1 cellular context compared by ENCODE assay signal in the genomic region with DNA sequence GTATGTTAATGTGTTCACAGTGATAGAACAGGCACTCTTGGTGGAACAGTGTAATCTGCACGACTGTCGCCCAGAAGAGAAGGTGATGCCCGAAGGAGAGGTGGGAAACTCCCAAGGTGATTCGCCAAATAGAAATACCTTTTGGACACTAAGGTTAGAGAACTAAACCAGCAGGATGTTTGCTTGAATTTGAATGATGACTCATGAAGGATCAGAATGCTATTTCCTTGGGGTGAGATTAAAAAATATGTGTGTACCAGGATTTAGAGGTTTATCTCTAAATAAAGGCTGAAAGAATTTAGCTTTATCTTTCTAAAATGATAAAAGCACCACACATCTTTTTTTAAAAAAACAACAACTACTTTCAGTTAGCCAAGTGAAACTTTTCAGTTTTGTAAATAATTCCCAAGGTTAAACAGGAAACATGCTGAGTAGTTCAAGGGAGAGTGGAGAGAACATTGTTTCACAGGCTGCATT.
TF ChIP-seq lines count a peak whose summit lies in the region.

No MANE protein-coding gene starts in this region.

TF ChIP-seq in GM23338, 12 proteins besides CTCF, POLR2A, EP300 and RAD21 (continued from another document):
- TF ChIP-seq, protein P1, sequence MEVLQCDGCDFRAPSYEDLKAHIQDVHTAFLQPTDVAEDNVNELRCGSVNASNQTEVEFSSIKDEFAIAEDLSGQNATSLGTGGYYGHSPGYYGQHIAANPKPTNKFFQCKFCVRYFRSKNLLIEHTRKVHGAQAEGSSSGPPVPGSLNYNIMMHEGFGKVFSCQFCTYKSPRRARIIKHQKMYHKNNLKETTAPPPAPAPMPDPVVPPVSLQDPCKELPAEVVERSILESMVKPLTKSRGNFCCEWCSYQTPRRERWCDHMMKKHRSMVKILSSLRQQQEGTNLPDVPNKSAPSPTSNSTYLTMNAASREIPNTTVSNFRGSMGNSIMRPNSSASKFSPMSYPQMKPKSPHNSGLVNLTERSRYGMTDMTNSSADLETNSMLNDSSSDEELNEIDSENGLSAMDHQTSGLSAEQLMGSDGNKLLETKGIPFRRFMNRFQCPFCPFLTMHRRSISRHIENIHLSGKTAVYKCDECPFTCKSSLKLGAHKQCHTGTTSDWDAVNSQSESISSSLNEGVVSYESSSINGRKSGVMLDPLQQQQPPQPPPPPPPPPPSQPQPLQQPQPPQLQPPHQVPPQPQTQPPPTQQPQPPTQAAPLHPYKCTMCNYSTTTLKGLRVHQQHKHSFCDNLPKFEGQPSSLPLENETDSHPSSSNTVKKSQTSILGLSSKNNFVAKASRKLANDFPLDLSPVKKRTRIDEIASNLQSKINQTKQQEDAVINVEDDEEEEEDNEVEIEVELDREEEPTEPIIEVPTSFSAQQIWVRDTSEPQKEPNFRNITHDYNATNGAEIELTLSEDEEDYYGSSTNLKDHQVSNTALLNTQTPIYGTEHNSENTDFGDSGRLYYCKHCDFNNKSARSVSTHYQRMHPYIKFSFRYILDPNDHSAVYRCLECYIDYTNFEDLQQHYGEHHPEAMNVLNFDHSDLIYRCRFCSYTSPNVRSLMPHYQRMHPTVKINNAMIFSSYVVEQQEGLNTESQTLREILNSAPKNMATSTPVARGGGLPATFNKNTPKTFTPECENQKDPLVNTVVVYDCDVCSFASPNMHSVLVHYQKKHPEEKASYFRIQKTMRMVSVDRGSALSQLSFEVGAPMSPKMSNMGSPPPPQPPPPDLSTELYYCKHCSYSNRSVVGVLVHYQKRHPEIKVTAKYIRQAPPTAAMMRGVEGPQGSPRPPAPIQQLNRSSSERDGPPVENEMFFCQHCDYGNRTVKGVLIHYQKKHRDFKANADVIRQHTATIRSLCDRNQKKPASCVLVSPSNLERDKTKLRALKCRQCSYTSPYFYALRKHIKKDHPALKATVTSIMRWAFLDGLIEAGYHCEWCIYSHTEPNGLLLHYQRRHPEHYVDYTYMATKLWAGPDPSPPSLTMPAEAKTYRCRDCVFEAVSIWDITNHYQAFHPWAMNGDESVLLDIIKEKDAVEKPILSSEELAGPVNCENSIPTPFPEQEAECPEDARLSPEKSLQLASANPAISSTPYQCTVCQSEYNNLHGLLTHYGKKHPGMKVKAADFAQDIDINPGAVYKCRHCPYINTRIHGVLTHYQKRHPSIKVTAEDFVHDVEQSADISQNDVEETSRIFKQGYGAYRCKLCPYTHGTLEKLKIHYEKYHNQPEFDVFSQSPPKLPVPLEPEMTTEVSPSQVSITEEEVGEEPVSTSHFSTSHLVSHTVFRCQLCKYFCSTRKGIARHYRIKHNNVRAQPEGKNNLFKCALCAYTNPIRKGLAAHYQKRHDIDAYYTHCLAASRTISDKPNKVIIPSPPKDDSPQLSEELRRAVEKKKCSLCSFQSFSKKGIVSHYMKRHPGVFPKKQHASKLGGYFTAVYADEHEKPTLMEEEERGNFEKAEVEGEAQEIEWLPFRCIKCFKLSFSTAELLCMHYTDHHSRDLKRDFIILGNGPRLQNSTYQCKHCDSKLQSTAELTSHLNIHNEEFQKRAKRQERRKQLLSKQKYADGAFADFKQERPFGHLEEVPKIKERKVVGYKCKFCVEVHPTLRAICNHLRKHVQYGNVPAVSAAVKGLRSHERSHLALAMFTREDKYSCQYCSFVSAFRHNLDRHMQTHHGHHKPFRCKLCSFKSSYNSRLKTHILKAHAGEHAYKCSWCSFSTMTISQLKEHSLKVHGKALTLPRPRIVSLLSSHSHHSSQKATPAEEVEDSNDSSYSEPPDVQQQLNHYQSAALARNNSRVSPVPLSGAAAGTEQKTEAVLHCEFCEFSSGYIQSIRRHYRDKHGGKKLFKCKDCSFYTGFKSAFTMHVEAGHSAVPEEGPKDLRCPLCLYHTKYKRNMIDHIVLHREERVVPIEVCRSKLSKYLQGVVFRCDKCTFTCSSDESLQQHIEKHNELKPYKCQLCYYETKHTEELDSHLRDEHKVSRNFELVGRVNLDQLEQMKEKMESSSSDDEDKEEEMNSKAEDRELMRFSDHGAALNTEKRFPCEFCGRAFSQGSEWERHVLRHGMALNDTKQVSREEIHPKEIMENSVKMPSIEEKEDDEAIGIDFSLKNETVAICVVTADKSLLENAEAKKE (CRISPR knock-in tag; IDR thresholded peaks at IDR 0.05): no peak
- TF ChIP-seq, protein P2, sequence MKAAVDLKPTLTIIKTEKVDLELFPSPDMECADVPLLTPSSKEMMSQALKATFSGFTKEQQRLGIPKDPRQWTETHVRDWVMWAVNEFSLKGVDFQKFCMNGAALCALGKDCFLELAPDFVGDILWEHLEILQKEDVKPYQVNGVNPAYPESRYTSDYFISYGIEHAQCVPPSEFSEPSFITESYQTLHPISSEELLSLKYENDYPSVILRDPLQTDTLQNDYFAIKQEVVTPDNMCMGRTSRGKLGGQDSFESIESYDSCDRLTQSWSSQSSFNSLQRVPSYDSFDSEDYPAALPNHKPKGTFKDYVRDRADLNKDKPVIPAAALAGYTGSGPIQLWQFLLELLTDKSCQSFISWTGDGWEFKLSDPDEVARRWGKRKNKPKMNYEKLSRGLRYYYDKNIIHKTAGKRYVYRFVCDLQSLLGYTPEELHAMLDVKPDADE (IDR thresholded peaks at IDR 0.05): no peak
- TF ChIP-seq CREB1 (CRISPR knock-in tag; IDR thresholded peaks at IDR 0.05; ENCODE audit: low read depth) (no peak), EZH2phosphoT487 (IDR thresholded peaks at IDR 0.05; ENCODE audit: unreplicated experiment) (no peak), ZNF331 (CRISPR knock-in tag; IDR thresholded peaks at IDR 0.05; ENCODE audit: low read depth) (no peak), EZH2 (IDR thresholded peaks at IDR 0.05; ENCODE audit: low read depth, unreplicated experiment) (no peak), STAT1 (IDR thresholded peaks at IDR 0.05; ENCODE audit: unreplicated experiment) (no peak), ZNF114 (CRISPR knock-in tag; IDR thresholded peaks at IDR 0.05) (no peak), NANOG (IDR thresholded peaks at IDR 0.05; ENCODE audit: borderline replicate concordance) (no peak), JUNB (IDR thresholded peaks at IDR 0.05; ENCODE audit: unreplicated experiment) (no peak)
- TF ChIP-seq, protein P3, sequence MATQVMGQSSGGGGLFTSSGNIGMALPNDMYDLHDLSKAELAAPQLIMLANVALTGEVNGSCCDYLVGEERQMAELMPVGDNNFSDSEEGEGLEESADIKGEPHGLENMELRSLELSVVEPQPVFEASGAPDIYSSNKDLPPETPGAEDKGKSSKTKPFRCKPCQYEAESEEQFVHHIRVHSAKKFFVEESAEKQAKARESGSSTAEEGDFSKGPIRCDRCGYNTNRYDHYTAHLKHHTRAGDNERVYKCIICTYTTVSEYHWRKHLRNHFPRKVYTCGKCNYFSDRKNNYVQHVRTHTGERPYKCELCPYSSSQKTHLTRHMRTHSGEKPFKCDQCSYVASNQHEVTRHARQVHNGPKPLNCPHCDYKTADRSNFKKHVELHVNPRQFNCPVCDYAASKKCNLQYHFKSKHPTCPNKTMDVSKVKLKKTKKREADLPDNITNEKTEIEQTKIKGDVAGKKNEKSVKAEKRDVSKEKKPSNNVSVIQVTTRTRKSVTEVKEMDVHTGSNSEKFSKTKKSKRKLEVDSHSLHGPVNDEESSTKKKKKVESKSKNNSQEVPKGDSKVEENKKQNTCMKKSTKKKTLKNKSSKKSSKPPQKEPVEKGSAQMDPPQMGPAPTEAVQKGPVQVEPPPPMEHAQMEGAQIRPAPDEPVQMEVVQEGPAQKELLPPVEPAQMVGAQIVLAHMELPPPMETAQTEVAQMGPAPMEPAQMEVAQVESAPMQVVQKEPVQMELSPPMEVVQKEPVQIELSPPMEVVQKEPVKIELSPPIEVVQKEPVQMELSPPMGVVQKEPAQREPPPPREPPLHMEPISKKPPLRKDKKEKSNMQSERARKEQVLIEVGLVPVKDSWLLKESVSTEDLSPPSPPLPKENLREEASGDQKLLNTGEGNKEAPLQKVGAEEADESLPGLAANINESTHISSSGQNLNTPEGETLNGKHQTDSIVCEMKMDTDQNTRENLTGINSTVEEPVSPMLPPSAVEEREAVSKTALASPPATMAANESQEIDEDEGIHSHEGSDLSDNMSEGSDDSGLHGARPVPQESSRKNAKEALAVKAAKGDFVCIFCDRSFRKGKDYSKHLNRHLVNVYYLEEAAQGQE (IDR thresholded peaks at IDR 0.05; ENCODE audit: unreplicated experiment): no peak
TF ChIP-seq in GM23338: peak in this region for 0.
